Comparison of ENCODE assay signal across 19 cellular contexts in genomic region chr7:114217026-114217425, GRCh38.
DNase-seq lines count a peak whose midpoint lies in the region; ATAC-seq and TF ChIP-seq lines count a peak whose summit lies in the region.
"Had no signal": no experiment of that assay in that cellular context is flagged by ENCODE, and none has a peak within 500 bp of the region (broad histone marks: within the 10 kb centered on the region; RNA-seq: fewer than 3 reads in every experiment).

No MANE protein-coding gene starts in this region.

- WGBS in mesendoderm (ENCODE audit: extremely low coverage, insufficient coverage, low lambda C conversion rate) = no CpG with 5 or more reads among the region's 2 CpGs
- WGBS in SK-N-SH (ENCODE audit: low lambda C conversion rate) = 0% methylated on average over 2 of the region's 2 CpGs

- no peak overlapping the region for H3K23ac ChIP-seq in mesendoderm (ENCODE audit: low read length)

- H3K4me3 ChIP-seq in LNCaP clone FGC (ENCODE audit: low read depth, low read length) (no peak overlapping the region), brain microvascular endothelial cell (ENCODE audit: low read depth, low read length) (no peak overlapping the region), mesendoderm (ENCODE audit: low read length) (no peak overlapping the region), SK-N-SH (ENCODE audit: low read depth in 2 of 2, low read length in 1 of 2) (no peak overlapping the region)
- H3K4me3 ChIP-seq: PC-9, thoracic aorta had no signal

- DNase-seq in NCI-H1694 treated with DMSO at 0.1 percent for 48 hours (lab: John Stamatoyannopoulos, UW) (peak; percentile 17), NCI-H1694 (lab: John Stamatoyannopoulos, UW) (no peak), LNCaP clone FGC (ENCODE audit: low read depth) (no peak), brain microvascular endothelial cell (no peak), mesendoderm (peak; percentile 25), SK-N-SH (no peak), NCI-H2227 treated with DMSO at 0.1 percent for 48 hours (lab: John Stamatoyannopoulos, UW) (no peak)
- DNase-seq: activated CD8-positive, alpha-beta memory T cell treated with anti-CD3 and anti-CD28 coated beads, Interleukin-2, amount 50 U/mL, for 48 hours; activated naive CD8-positive, alpha-beta T cell treated with anti-CD3 and anti-CD28 coated beads for 36 hours; Calu3; Karpas-422; midbrain; PC-9; stimulated activated CD4-positive, alpha-beta T cell treated with anti-CD3 and anti-CD28 coated beads, Interleukin-12 subunit alpha, Interleukin-12 subunit beta, amount 100 ng/mL, for 4 hours; T-cell had no signal

- no peak overlapping the region for H3K4ac ChIP-seq in mesendoderm (ENCODE audit: low read depth, low read length)

- no peak for ATAC-seq in GM21381 (IDR thresholded peaks at IDR 0.05; ENCODE audit: unreplicated experiment)
- ATAC-seq: activated CD4-positive, CD25-positive, alpha-beta regulatory T cell treated with anti-CD3 and anti-CD28 coated beads, Interleukin-2, amount 50 U/mL, for 24 hours; esophagus mucosa; T-cell had no signal

- H3K36me3 ChIP-seq in brain microvascular endothelial cell (replicated peaks) = no peaks in the 10 kb centered on the region
- H3K36me3 ChIP-seq in mesendoderm (ENCODE audit: control insufficient read depth, insufficient read depth, low read length) = no peaks in the 10 kb centered on the region
- H3K36me3 ChIP-seq in SK-N-SH (replicated peaks in 1 of 2; ENCODE audit: control insufficient read depth in 1 of 2, insufficient read depth in 2 of 2, low read length in 1 of 2) = no peaks in the 10 kb centered on the region
- H3K36me3 ChIP-seq: thoracic aorta had no signal

- H3K4me2 ChIP-seq in mesendoderm (ENCODE audit: low read length) (no peak overlapping the region), SK-N-SH (no peak overlapping the region)
- H3K4me2 ChIP-seq: PC-9 had no signal

- no peak overlapping the region for H3K18ac ChIP-seq in mesendoderm (ENCODE audit: low read length)

- H3K4me1 ChIP-seq in mesendoderm (ENCODE audit: control insufficient read depth, low read depth, low read length) = no peaks in the 10 kb centered on the region
- H3K4me1 ChIP-seq in SK-N-SH (ENCODE audit: control insufficient read depth in 1 of 2, insufficient read depth in 2 of 2, low read depth in 1 of 2, low read length in 1 of 2) = no peaks in the 10 kb centered on the region

- H3K9me2 ChIP-seq in SK-N-SH = no peaks in the 10 kb centered on the region; the same call in 1 of the 2 replicates

- no peak overlapping the region for H3K9ac ChIP-seq in mesendoderm (ENCODE audit: low read length)
- H3K9ac ChIP-seq in SK-N-SH = no peak overlapping the region

- no peaks in the 10 kb centered on the region for H3K79me2 ChIP-seq in mesendoderm (ENCODE audit: control insufficient read depth, insufficient read depth, low read length)
- no peaks in the 10 kb centered on the region for H3K79me2 ChIP-seq in SK-N-SH (ENCODE audit: insufficient read depth)

- no peak overlapping the region for H2BK15ac ChIP-seq in mesendoderm (replicated peaks; ENCODE audit: low read depth)

- H2AFZ ChIP-seq in SK-N-SH (ENCODE audit: low read depth) = no peak overlapping the region
- H2AFZ ChIP-seq: PC-9 had no signal

- H2BK5ac ChIP-seq in mesendoderm (ENCODE audit: low read length) = no peak overlapping the region

- CTCF ChIA-PET in SK-N-SH (lab: Yijun Ruan, JAX) = no interaction called here

- H4K20me1 ChIP-seq in SK-N-SH (ENCODE audit: insufficient read depth) = no peaks in the 10 kb centered on the region

- no peaks in the 10 kb centered on the region for H3F3A ChIP-seq in SK-N-SH (replicated peaks; ENCODE audit: insufficient read depth)

- no peaks in the 10 kb centered on the region for H3K79me1 ChIP-seq in mesendoderm (ENCODE audit: low read length)

- H3K9me3 ChIP-seq in SK-N-SH = no peaks in the 10 kb centered on the region
- H3K9me3 ChIP-seq: thoracic aorta had no signal

- in situ Hi-C loops in brain microvascular endothelial cell (cut with HindIII; ENCODE audit: low pct_ligation_motif_present, low sequenced_read_pairs) = no loop called here

- POLR2A ChIA-PET in SK-N-SH (lab: Yijun Ruan, JAX) = no interaction called here

- TF ChIP-seq EP300 in SK-N-SH (IDR thresholded peaks at IDR 0.05; ENCODE audit: borderline replicate concordance in 1 of 2, low read depth in 1 of 2, low read length in 1 of 2) = no peak

- H3K27ac ChIP-seq in brain microvascular endothelial cell (no peak overlapping the region), mesendoderm (ENCODE audit: low read depth, low read length) (no peak overlapping the region), SK-N-SH (ENCODE audit: low read depth in 2 of 2, low read length in 1 of 2) (no peak overlapping the region)
- H3K27ac ChIP-seq: PC-9, thoracic aorta had no signal

- TF ChIP-seq CTCF in LNCaP clone FGC (IDR thresholded peaks at IDR 0.05; ENCODE audit: control insufficient read depth, extremely low read depth, insufficient read depth) (peak; percentile 24; the same call in 1 of the 2 replicates), brain microvascular endothelial cell (IDR thresholded peaks at IDR 0.05; ENCODE audit: low read depth, low read length, missing control alignments) (peak; percentile 42), SK-N-SH (IDR thresholded peaks at IDR 0.05) (no peak)

- no peak overlapping the region for H2BK120ac ChIP-seq in mesendoderm (ENCODE audit: low read depth, low read length)

- H3K27me3 ChIP-seq in brain microvascular endothelial cell (replicated peaks) = no peaks in the 10 kb centered on the region
- no peaks in the 10 kb centered on the region for H3K27me3 ChIP-seq in mesendoderm (ENCODE audit: insufficient read depth, low read length, poor library complexity)
- H3K27me3 ChIP-seq in SK-N-SH (ENCODE audit: insufficient read depth) = no peaks in the 10 kb centered on the region

- H4K8ac ChIP-seq in mesendoderm (ENCODE audit: low read depth, low read length) = no peak overlapping the region

- no peak overlapping the region for H3K56ac ChIP-seq in mesendoderm (ENCODE audit: low read length)

- no peak for TF ChIP-seq RAD21 in SK-N-SH (IDR thresholded peaks at IDR 0.05; ENCODE audit: low read length)

- no peak overlapping the region for H4K5ac ChIP-seq in mesendoderm (ENCODE audit: low read length)

- no peak overlapping the region for H2AK5ac ChIP-seq in mesendoderm (ENCODE audit: low read length)

TF ChIP-seq in SK-N-SH, 30 proteins besides CTCF, POLR2A, EP300 and RAD21 (continues in another document):
- no peak for TF ChIP-seq REST (IDR thresholded peaks at IDR 0.05; ENCODE audit: low read depth, low read length)
- TF ChIP-seq TCF12 (IDR thresholded peaks at IDR 0.05) = no peak
- TF ChIP-seq FOXM1 (IDR thresholded peaks at IDR 0.05; ENCODE audit: low read depth) = no peak
- TF ChIP-seq ZBTB33 (IDR thresholded peaks at IDR 0.05; ENCODE audit: borderline replicate concordance, low read depth) = no peak
- no peak for TF ChIP-seq TEAD4 (IDR thresholded peaks at IDR 0.05; ENCODE audit: borderline replicate concordance, insufficient read depth)
- no peak for TF ChIP-seq MAX (IDR thresholded peaks at IDR 0.05; ENCODE audit: low read depth)
- TF ChIP-seq CHD2 (IDR thresholded peaks at IDR 0.05; ENCODE audit: low read length, partially characterized antibody) = no peak
- TF ChIP-seq ELF1 (IDR thresholded peaks at IDR 0.05) = no peak
- TF ChIP-seq RXRA (IDR thresholded peaks at IDR 0.05; ENCODE audit: borderline replicate concordance, low read depth) = no peak

Comparison
In these comparisons a context has a peak if more than half of its experiments do, and no peak if none do; other contexts are left out.
1. DNase-seq: peak in NCI-H1694 treated with DMSO at 0.1 percent for 48 hours (single experiment) and mesendoderm (single experiment); none in NCI-H1694 (single experiment), LNCaP clone FGC (single experiment), brain microvascular endothelial cell (single experiment), SK-N-SH (single experiment) and NCI-H2227 treated with DMSO at 0.1 percent for 48 hours (single experiment).